In the genomic region with DNA sequence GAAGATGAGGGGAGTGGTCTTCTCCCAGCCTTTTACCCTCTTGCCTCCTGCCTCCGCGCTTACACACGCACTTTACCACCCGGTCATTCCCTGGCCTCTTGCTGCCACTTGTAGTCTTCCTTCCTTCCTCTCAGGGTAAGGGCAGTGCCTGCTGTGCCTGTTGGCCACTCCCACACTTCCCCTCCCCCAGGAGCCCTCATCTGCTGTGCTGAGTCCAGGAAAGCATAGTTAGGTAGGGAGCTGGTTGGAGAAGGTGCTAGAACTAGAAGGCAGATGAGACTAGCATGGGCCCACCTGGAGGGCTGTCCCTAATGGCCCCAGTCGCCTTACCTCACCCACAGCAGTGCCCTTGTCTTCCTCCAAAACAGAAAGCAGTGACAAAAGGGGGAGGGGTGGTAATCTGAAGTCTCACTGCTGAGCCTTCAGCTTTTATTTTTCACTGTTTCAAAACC, we compare ENCODE assay signal across 1 cellular context.
TF ChIP-seq lines count a peak whose summit lies in the region.

No MANE protein-coding gene starts in this region.

TF ChIP-seq in WTC11, 78 proteins besides CTCF, POLR2A, EP300 and RAD21 (continued from another document):
- TF ChIP-seq GRHL2 (CRISPR knock-in tag; IDR thresholded peaks at IDR 0.05; ENCODE audit: insufficient replicate concordance, severe bottlenecking): no peak
- no peak for TF ChIP-seq HMGA2 (CRISPR knock-in tag; IDR thresholded peaks at IDR 0.05)
- no peak for TF ChIP-seq PRDM15 (CRISPR knock-in tag; IDR thresholded peaks at IDR 0.05)
- TF ChIP-seq, protein P1, sequence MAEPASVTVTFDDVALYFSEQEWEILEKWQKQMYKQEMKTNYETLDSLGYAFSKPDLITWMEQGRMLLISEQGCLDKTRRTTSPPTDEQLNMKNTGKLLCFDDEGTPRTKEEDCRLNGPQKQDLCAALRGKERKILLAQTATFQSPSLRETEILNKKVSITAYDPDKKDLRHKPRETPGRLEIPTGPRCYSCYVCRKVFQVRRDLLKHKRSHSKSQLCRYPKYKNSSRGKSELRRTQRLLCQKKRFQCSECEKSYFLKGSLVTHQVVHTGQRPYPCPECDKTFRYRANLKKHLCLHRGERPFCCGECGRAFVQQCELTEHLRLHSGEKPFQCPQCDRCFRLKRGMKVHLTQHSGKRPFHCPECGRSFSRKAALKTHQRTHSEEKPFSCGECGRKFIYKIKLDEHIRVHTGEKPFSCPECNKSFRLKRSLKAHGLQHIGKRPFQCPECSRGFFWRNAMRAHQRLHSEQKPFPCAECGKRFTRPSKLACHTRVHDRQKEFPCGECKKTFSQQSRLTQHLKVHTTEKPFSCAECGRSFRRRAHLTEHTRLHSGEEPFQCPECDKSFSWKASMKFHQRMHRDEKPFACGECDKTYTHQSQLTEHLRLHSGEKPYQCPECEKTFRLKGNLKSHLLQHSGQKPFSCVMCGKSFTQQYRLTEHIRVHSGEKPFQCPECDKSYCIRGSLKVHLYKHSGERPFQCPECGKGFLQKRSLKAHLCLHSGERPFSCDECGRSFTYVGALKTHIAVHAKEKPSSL (CRISPR knock-in tag; conservative IDR thresholded peaks at IDR 0.05): no peak
- TF ChIP-seq NR3C1 (CRISPR knock-in tag; conservative IDR thresholded peaks at IDR 0.05; ENCODE audit: low read depth): no peak
- TF ChIP-seq ETV6 (CRISPR knock-in tag; IDR thresholded peaks at IDR 0.05): peak; percentile 60; the same call in 1 of the 2 replicates
- TF ChIP-seq ESRRA (CRISPR knock-in tag; IDR thresholded peaks at IDR 0.05; ENCODE audit: borderline replicate concordance): no peak
- TF ChIP-seq NR2C2 (CRISPR knock-in tag; IDR thresholded peaks at IDR 0.05): no peak
- 0 out of 2 replicates have a peak, but pooled peaks have one; percentile 51 for TF ChIP-seq NFE2L1 (CRISPR knock-in tag; IDR thresholded peaks at IDR 0.05)
- TF ChIP-seq ZNF396 (CRISPR knock-in tag; IDR thresholded peaks at IDR 0.05; ENCODE audit: borderline replicate concordance): no peak
- no peak for TF ChIP-seq NFATC4 (CRISPR knock-in tag; IDR thresholded peaks at IDR 0.05)
- no peak for TF ChIP-seq GABPB1 (CRISPR knock-in tag; IDR thresholded peaks at IDR 0.05)
- TF ChIP-seq FOXK1 (CRISPR knock-in tag; IDR thresholded peaks at IDR 0.05): no peak
- no peak for TF ChIP-seq RELA (CRISPR knock-in tag; IDR thresholded peaks at IDR 0.05; ENCODE audit: borderline replicate concordance)
- TF ChIP-seq MXD4 (CRISPR knock-in tag; IDR thresholded peaks at IDR 0.05; ENCODE audit: borderline replicate concordance): no peak
- TF ChIP-seq TP53 (CRISPR knock-in tag; IDR thresholded peaks at IDR 0.05): 0 out of 2 replicates have a peak, but pooled peaks have one; percentile 13
- TF ChIP-seq ZNF281 (CRISPR knock-in tag; IDR thresholded peaks at IDR 0.05): peak; percentile 65; the same call in 1 of the 2 replicates
- TF ChIP-seq ZNF423 (CRISPR knock-in tag; IDR thresholded peaks at IDR 0.05): no peak
- peak; percentile 39; the same call in 1 of the 2 replicates for TF ChIP-seq SP1 (CRISPR knock-in tag; conservative IDR thresholded peaks at IDR 0.05)
- no peak for TF ChIP-seq USF1 (CRISPR knock-in tag; IDR thresholded peaks at IDR 0.05)
